Comparison of ENCODE assay signal across 17 cellular contexts in genomic region chrX:40079572-40079971, GRCh38.
"Had no signal": no experiment of that assay in that cellular context is flagged by ENCODE, and none has a peak within 500 bp of the region (broad histone marks: within the 10 kb centered on the region; RNA-seq: fewer than 3 reads in every experiment).

No MANE protein-coding gene starts in this region.

- H3K4me3 ChIP-seq: esophagus muscularis mucosa, right atrium auricular region, skin epidermis, transverse colon had no signal

- FAIRE-seq: endometrium had no signal

- H3K4me3 Mint-ChIP-seq: activated CD4-positive, alpha-beta T cell treated with anti-CD3 and anti-CD28 coated beads, Interleukin-2, amount 10 ng/mL, durations not matched to agents 7 days and 5 days; activated naive CD8-positive, alpha-beta T cell; neural crest cell; T-helper 17 cell had no signal

- H3K27me3 Mint-ChIP-seq: activated CD4-positive, alpha-beta T cell treated with anti-CD3 and anti-CD28 coated beads, Interleukin-2, amount 10 ng/mL, durations not matched to agents 7 days and 5 days; activated naive CD8-positive, alpha-beta T cell; T-helper 17 cell had no signal

- ATAC-seq: left lobe of liver, T-helper 17 cell had no signal

- H3K9me3 ChIP-seq: esophagus muscularis mucosa, right atrium auricular region, transverse colon had no signal

- H3K9me3 Mint-ChIP-seq: activated CD4-positive, alpha-beta T cell treated with anti-CD3 and anti-CD28 coated beads, Interleukin-2, amount 10 ng/mL, durations not matched to agents 7 days and 5 days had no signal

- H3K36me3 ChIP-seq: transverse colon had no signal

- DNase-seq: activated CD4-positive, alpha-beta T cell treated with anti-CD3 and anti-CD28 coated beads, Interleukin-2, amount 10 ng/mL, durations not matched to agents 7 days and 5 days; activated CD4-positive, CD25-positive, alpha-beta regulatory T cell; activated effector memory CD4-positive, alpha-beta T cell treated with anti-CD3 and anti-CD28 coated beads, Interleukin-2, amount 50 U/mL, for 16 hours; activated T-cell treated with anti-CD3 and anti-CD28 coated beads, Interleukin-2, amount 50 U/mL, for 1 hour; amygdala; dermis blood vessel endothelial cell; foreskin fibroblast; mesenchymal stem cell; T-helper 17 cell; transverse colon had no signal

- H3K36me3 Mint-ChIP-seq: activated naive CD8-positive, alpha-beta T cell had no signal

- H3K27ac ChIP-seq: esophagus muscularis mucosa, right atrium auricular region, skin epidermis, transverse colon had no signal

- H3K27ac Mint-ChIP-seq: activated CD4-positive, alpha-beta T cell treated with anti-CD3 and anti-CD28 coated beads, Interleukin-2, amount 10 ng/mL, durations not matched to agents 7 days and 5 days; activated naive CD8-positive, alpha-beta T cell; T-helper 17 cell had no signal

- H3K27me3 ChIP-seq: right atrium auricular region, transverse colon had no signal
